1 cellular context compared by ENCODE assay signal in genomic region chr6:53926505-53926904, GRCh38.
TF ChIP-seq lines count a peak whose summit lies in the region.

No MANE protein-coding gene starts in this region.

TF ChIP-seq in HepG2, 621 proteins besides CTCF, POLR2A, EP300 and RAD21 (continued from another document):
- TF ChIP-seq IRF9 (CRISPR knock-in tag; IDR thresholded peaks at IDR 0.05; ENCODE audit: borderline replicate concordance) (no peak), PATZ1 (CRISPR knock-in tag; IDR thresholded peaks at IDR 0.05) (no peak), ZNF275 (CRISPR knock-in tag; IDR thresholded peaks at IDR 0.05; ENCODE audit: borderline replicate concordance) (no peak), ZNF414 (CRISPR knock-in tag; IDR thresholded peaks at IDR 0.05) (no peak), ZFX (CRISPR knock-in tag; IDR thresholded peaks at IDR 0.05; ENCODE audit: low read depth) (no peak), MXI1 (IDR thresholded peaks at IDR 0.05; ENCODE audit: borderline replicate concordance, low read depth, low read length) (no peak), TCF7L2 (IDR thresholded peaks at IDR 0.05; ENCODE audit: low read depth, low read length) (no peak), ZNF281 (CRISPR knock-in tag; IDR thresholded peaks at IDR 0.05; ENCODE audit: borderline replicate concordance) (no peak), KDM4B (CRISPR knock-in tag; IDR thresholded peaks at IDR 0.05) (no peak)
